In genomic region chr1:248828845-248829244, GRCh38 we compare ENCODE assay signal across 1 cellular context.
TF ChIP-seq lines count a peak whose summit lies in the region.

No MANE protein-coding gene starts in this region.

TF ChIP-seq in A549, 52 proteins besides CTCF, POLR2A, EP300 and RAD21 (continued from another document):
- TF ChIP-seq FOSL2 (IDR thresholded peaks at IDR 0.05) = peak; percentile 89
- peak; percentile 90 for TF ChIP-seq FOSL2 (CRISPR knock-in tag; IDR thresholded peaks at IDR 0.05)
- no peak for TF ChIP-seq SMC3 (IDR thresholded peaks at IDR 0.05)
- no peak for TF ChIP-seq REST (IDR thresholded peaks at IDR 0.05)
- TF ChIP-seq HOXB5 (CRISPR knock-in tag; IDR thresholded peaks at IDR 0.05) = no peak
- TF ChIP-seq ELK1 (IDR thresholded peaks at IDR 0.05; ENCODE audit: low read depth, low read length) = no peak
- TF ChIP-seq MAZ (IDR thresholded peaks at IDR 0.05; ENCODE audit: borderline replicate concordance, low read depth, low read length) = no peak
- TF ChIP-seq ESRRA (IDR thresholded peaks at IDR 0.05; ENCODE audit: borderline replicate concordance, low read length) = no peak
- no peak for TF ChIP-seq RCOR1 (IDR thresholded peaks at IDR 0.05; ENCODE audit: low read depth, low read length)
- no peak for TF ChIP-seq ZFP36 (IDR thresholded peaks at IDR 0.05; ENCODE audit: borderline replicate concordance, partially characterized antibody)
- TF ChIP-seq HEYL (CRISPR knock-in tag; IDR thresholded peaks at IDR 0.05) = no peak
- TF ChIP-seq CBX2 (IDR thresholded peaks at IDR 0.05; ENCODE audit: borderline replicate concordance, low read depth) = no peak
- peak; percentile 50; the same call in 1 of the 3 replicates for TF ChIP-seq BCL3 (IDR thresholded peaks at IDR 0.05)
- no peak for TF ChIP-seq EHMT2 (IDR thresholded peaks at IDR 0.05; ENCODE audit: low read depth)
- TF ChIP-seq HOXB13 (CRISPR knock-in tag; IDR thresholded peaks at IDR 0.05; ENCODE audit: low read depth) = no peak
